In genomic region chr11:75802913-75803820, GRCh38 we compare ENCODE assay signal across 8 cellular contexts. TPM values are rescaled to one million over a fixed set of nuclear protein-coding genes. Genes with fewer than 3 reads are reported as not detected.
DNase-seq lines count a peak whose midpoint lies in the region; ATAC-seq and TF ChIP-seq lines count a peak whose summit lies in the region.

No MANE protein-coding gene starts in this region.

- CTCF ChIA-PET in GM10248 (lab: Yijun Ruan, JAX) = interaction anchor here (0.6 to 8.7 kb wide), 43 partner anchors 10 to 543 kb away, joined by 3 to 167 read pairs (median 5); partner anchors contain the start of genes DGAT2 and UVRAG

- TF ChIP-seq CTCF in GM10248 (IDR thresholded peaks at IDR 0.05; ENCODE audit: control extremely low read depth, extremely low read depth, low read depth, missing control alignments) (peak; percentile 88), cardiac fibroblast (IDR thresholded peaks at IDR 0.05; ENCODE audit: low read depth, low read length) (peak; percentile 89), kidney epithelial cell (IDR thresholded peaks at IDR 0.05; ENCODE audit: insufficient read depth, low read length, poor library complexity, severe bottlenecking) (peak; percentile 92)

- no peaks in the 10 kb centered on the region for H3K27me3 ChIP-seq in kidney epithelial cell (ENCODE audit: control insufficient read depth, insufficient read depth, low read length)

- POLR2A ChIA-PET in GM10248 (lab: Yijun Ruan, JAX) = no interaction called here

- no peaks in the 10 kb centered on the region for H3K36me3 ChIP-seq in kidney epithelial cell (ENCODE audit: control insufficient read depth, insufficient read depth, low read length)

- DNase-seq in GM10248 (ENCODE audit: extremely low spot score) (peak; percentile 81), NCI-H2196 (lab: John Stamatoyannopoulos, UW; ENCODE audit: unreplicated experiment) (peak; percentile 75), cardiac fibroblast (ENCODE audit: low read depth in 2 of 2) (peak; percentile 79 to 82), kidney epithelial cell (ENCODE audit: low read depth) (no peak), NCI-H1048 (lab: John Stamatoyannopoulos, UW) (no peak)
- DNase-seq in activated CD4-positive, CD25-positive, alpha-beta regulatory T cell (lab: John Stamatoyannopoulos, UW) = peak; percentile 33 to 64 (median 49)
- DNase-seq in stimulated activated CD4-positive, alpha-beta T cell treated with anti-CD3 and anti-CD28 coated beads, Interleukin-2, amount 100 ng/mL, for 4 hours (ENCODE audit: low read depth) = peak; percentile 50

- peak; percentile 82 for ATAC-seq in HG02610 (IDR thresholded peaks at IDR 0.05; ENCODE audit: unreplicated experiment)

- H3K4me3 ChIP-seq in cardiac fibroblast (replicated peaks in 1 of 2; ENCODE audit: low read depth in 2 of 2, low read length in 2 of 2) = no peak overlapping the region
- H3K4me3 ChIP-seq in kidney epithelial cell (ENCODE audit: low read depth, low read length) = no peak overlapping the region

RNA-seq across cellular contexts. Expression of gene UVRAG, which starts 11.8 kb away (rescaled TPM):
- 14.3 and 16.2 TPM in 2 replicates for total RNA-seq in kidney epithelial cell

RNA-seq across cellular contexts. Expression of gene DGAT2, which starts 34.6 kb away (rescaled TPM):
- total RNA-seq in kidney epithelial cell = 2.7 and 2.9 TPM in 2 replicates

Comparison
In these comparisons a context has a peak if more than half of its experiments do, and no peak if none do; other contexts are left out.
1. DNase-seq: peak in GM10248 (single experiment), NCI-H2196 (single experiment), activated CD4-positive, CD25-positive, alpha-beta regulatory T cell (4 of 4), cardiac fibroblast (2 of 2) and stimulated activated CD4-positive, alpha-beta T cell treated with anti-CD3 and anti-CD28 coated beads, Interleukin-2, amount 100 ng/mL, for 4 hours (single experiment); none in kidney epithelial cell (single experiment) and NCI-H1048 (single experiment).
2. Peak in every context shown above with its lines, with median percentiles within 50 percentile points of each other: CTCF ChIP-seq.